In genomic region chr2:11129598-11130449, GRCh38 we compare ENCODE assay signal across 1 cellular context.
TF ChIP-seq lines count a peak whose summit lies in the region.

No MANE protein-coding gene starts in this region.

TF ChIP-seq in K562, 482 proteins besides CTCF, POLR2A, EP300 and RAD21 (continued from another document and continues in another):
- no peak for TF ChIP-seq ELK3 (CRISPR knock-in tag; IDR thresholded peaks at IDR 0.05)
- peak; percentile 39; the same call in 1 of the 2 replicates for TF ChIP-seq NR4A1 (CRISPR knock-in tag; IDR thresholded peaks at IDR 0.05)
- TF ChIP-seq NR4A1 (tag; IDR thresholded peaks at IDR 0.05): no peak
- TF ChIP-seq ZBTB8A (IDR thresholded peaks at IDR 0.05; ENCODE audit: partially characterized antibody): no peak
- no peak for TF ChIP-seq ATF1 (CRISPR knock-in tag; IDR thresholded peaks at IDR 0.05)
- TF ChIP-seq ATF1 (tag; IDR thresholded peaks at IDR 0.05): no peak
- no peak for TF ChIP-seq CREB1 (IDR thresholded peaks at IDR 0.05)
- TF ChIP-seq CREB1 (CRISPR knock-in tag; IDR thresholded peaks at IDR 0.05): no peak
- no peak for TF ChIP-seq SP2 (IDR thresholded peaks at IDR 0.05; ENCODE audit: extremely low read depth, low read depth, low read length, poor library complexity, severe bottlenecking)
- TF ChIP-seq NFIX (CRISPR knock-in tag; IDR thresholded peaks at IDR 0.05; ENCODE audit: low read depth): no peak
- TF ChIP-seq CHAMP1 (IDR thresholded peaks at IDR 0.05): no peak
- peak; percentile 78; the same call in 1 of the 2 replicates for TF ChIP-seq CTBP1 (IDR thresholded peaks at IDR 0.05; ENCODE audit: borderline replicate concordance)
- TF ChIP-seq ZNF263 (CRISPR knock-in tag; IDR thresholded peaks at IDR 0.05; ENCODE audit: borderline replicate concordance): peak; percentile 36; the same call in 1 of the 2 replicates
- no peak for TF ChIP-seq NFIC (IDR thresholded peaks at IDR 0.05)
- TF ChIP-seq FOXA3 (CRISPR knock-in tag; conservative IDR thresholded peaks at IDR 0.05 in 1 of 2, IDR thresholded peaks at IDR 0.05 in 1 of 2): peak in 1 of 2 experiments; percentile 72; a peak in 1 of 4 replicates
- no peak for TF ChIP-seq KLF16 (IDR thresholded peaks at IDR 0.05)
- peak; percentile 56 to 83 for TF ChIP-seq E2F6 (IDR thresholded peaks at IDR 0.05; ENCODE audit: borderline replicate concordance in 1 of 2, extremely low read depth in 1 of 2, insufficient read depth in 1 of 2, insufficient read length in 1 of 2, low read depth in 1 of 2, low read length in 1 of 2, poor library complexity in 1 of 2, severe bottlenecking in 1 of 2)
- TF ChIP-seq MITF (IDR thresholded peaks at IDR 0.05): no peak
- no peak for TF ChIP-seq ZNF354B (CRISPR knock-in tag; IDR thresholded peaks at IDR 0.05)
- 0 out of 2 replicates have a peak, but pooled peaks have one; percentile 29 for TF ChIP-seq DEAF1 (CRISPR knock-in tag; IDR thresholded peaks at IDR 0.05)
- TF ChIP-seq ZEB2 (IDR thresholded peaks at IDR 0.05): peak; percentile 49; the same call in 1 of the 2 replicates
- TF ChIP-seq MEF2D (tag; conservative IDR thresholded peaks at IDR 0.05; ENCODE audit: low read depth): no peak
- TF ChIP-seq MNT (conservative IDR thresholded peaks at IDR 0.05): peak in 1 of 2 experiments; percentile 37; a peak in 1 of 4 replicates
- TF ChIP-seq ATF7 (IDR thresholded peaks at IDR 0.05): 0 out of 2 replicates have a peak, but pooled peaks have one; percentile 25
- no peak for TF ChIP-seq BRD9 (IDR thresholded peaks at IDR 0.05; ENCODE audit: low read depth, partially characterized antibody)
- TF ChIP-seq PRPF4 (IDR thresholded peaks at IDR 0.05; ENCODE audit: insufficient read depth, low read depth, low read length, poor library complexity, severe bottlenecking): no peak
- TF ChIP-seq CLOCK (CRISPR knock-in tag; IDR thresholded peaks at IDR 0.05; ENCODE audit: borderline replicate concordance): no peak
- no peak for TF ChIP-seq ILF3 (IDR thresholded peaks at IDR 0.05; ENCODE audit: borderline replicate concordance)
- TF ChIP-seq SAFB2 (IDR thresholded peaks at IDR 0.05; ENCODE audit: borderline replicate concordance, low read depth, low read length, severe bottlenecking): no peak
- no peak for TF ChIP-seq TCFL5 (CRISPR knock-in tag; conservative IDR thresholded peaks at IDR 0.05)
- TF ChIP-seq PHF20 (IDR thresholded peaks at IDR 0.05; ENCODE audit: partially characterized antibody): no peak
- TF ChIP-seq ZNF253 (CRISPR knock-in tag; conservative IDR thresholded peaks at IDR 0.05): no peak
- TF ChIP-seq OTX1 (CRISPR knock-in tag; IDR thresholded peaks at IDR 0.05): no peak
- TF ChIP-seq ETV5 (CRISPR knock-in tag; IDR thresholded peaks at IDR 0.05; ENCODE audit: low read depth): peak; percentile 65; the same call in 1 of the 2 replicates
- no peak for TF ChIP-seq CBFA2T3 (IDR thresholded peaks at IDR 0.05)
- TF ChIP-seq KLF10 (CRISPR knock-in tag; IDR thresholded peaks at IDR 0.05): no peak
- TF ChIP-seq KHSRP (IDR thresholded peaks at IDR 0.05): no peak
- no peak for TF ChIP-seq POLR2B (IDR thresholded peaks at IDR 0.05; ENCODE audit: low read depth, partially characterized antibody)
- 0 out of 2 replicates have a peak, but pooled peaks have one; percentile 11 for TF ChIP-seq KDM2B (CRISPR knock-in tag; IDR thresholded peaks at IDR 0.05)
- TF ChIP-seq MYNN (IDR thresholded peaks at IDR 0.05): no peak
- no peak for TF ChIP-seq MYNN (CRISPR knock-in tag; IDR thresholded peaks at IDR 0.05)
- no peak for TF ChIP-seq ZNF124 (CRISPR knock-in tag; IDR thresholded peaks at IDR 0.05)
- 0 out of 2 replicates have a peak, but pooled peaks have one; percentile 13 for TF ChIP-seq USF1 (CRISPR knock-in tag; IDR thresholded peaks at IDR 0.05)
- TF ChIP-seq CHD1 (IDR thresholded peaks at IDR 0.05; ENCODE audit: low read length): no peak
- no peak for TF ChIP-seq SRSF9 (IDR thresholded peaks at IDR 0.05; ENCODE audit: borderline replicate concordance, low read depth, low read length)
- no peak for TF ChIP-seq ZNF75A (CRISPR knock-in tag; IDR thresholded peaks at IDR 0.05)
- no peak for TF ChIP-seq SNAPC5 (CRISPR knock-in tag; IDR thresholded peaks at IDR 0.05)
- no peak for TF ChIP-seq POU5F1 (IDR thresholded peaks at IDR 0.05; ENCODE audit: borderline replicate concordance, low read depth, low read length, partially characterized antibody)
- TF ChIP-seq HLTF (IDR thresholded peaks at IDR 0.05): no peak
- no peak for TF ChIP-seq ZBTB43 (CRISPR knock-in tag; IDR thresholded peaks at IDR 0.05)
- TF ChIP-seq IFI16 (CRISPR knock-in tag; IDR thresholded peaks at IDR 0.05): no peak
- TF ChIP-seq RNF2 (IDR thresholded peaks at IDR 0.05): 0 out of 2 replicates have a peak, but pooled peaks have one; percentile 33
